8 cellular contexts compared by ENCODE assay signal in genomic region chr3:47512416-47513124, GRCh38. TPM values are rescaled to one million over a fixed set of nuclear protein-coding genes. Genes with fewer than 3 reads are reported as not detected.
A peak's percentile ranks its signal among the peaks of the same experiment; 100 is the strongest.
DNase-seq lines count a peak whose midpoint lies in the region; ATAC-seq and TF ChIP-seq lines count a peak whose summit lies in the region.

No MANE protein-coding gene starts in this region.

- TF ChIP-seq CTCF in NB4 (IDR thresholded peaks at IDR 0.05; ENCODE audit: low read depth, low read length) (no peak), heart left ventricle (IDR thresholded peaks at IDR 0.05) (no peak)

- peaks cover 18% of the 10 kb centered on the region for H3K4me1 Mint-ChIP-seq in activated T-helper 1 cell treated with anti-CD3 and anti-CD28 coated beads, Interleukin-12 subunit alpha, Interleukin-12 subunit beta, Interleukin-2, Interleukin-4 antibody, amounts not matched to agents 30 ng/mL and 10 ng/mL and 1 ng/mL, durations not matched to agents 14 hours and 24 hours and 36 hours (ENCODE audit: low read depth)

- no peaks in the 10 kb centered on the region for H3K9me3 ChIP-seq in heart left ventricle

- H3K27ac ChIP-seq in heart left ventricle: peak overlapping the region; percentile 86 to 100 (median 96)
- H3K27ac ChIP-seq in rectal smooth muscle tissue (ENCODE audit: low read depth, low read length): peak overlapping the region; percentile 96

- H3K36me3 Mint-ChIP-seq in activated T-helper 1 cell treated with anti-CD3 and anti-CD28 coated beads, Interleukin-12 subunit alpha, Interleukin-12 subunit beta, Interleukin-2, Interleukin-4 antibody, amounts not matched to agents 30 ng/mL and 10 ng/mL and 1 ng/mL, durations not matched to agents 14 hours and 24 hours and 36 hours (ENCODE audit: low read depth): peaks cover 15% of the 10 kb centered on the region

- WGBS in heart left ventricle, 4 donors: 21 to 24% (median 22%) methylated on average over 35 to 36 of the region's 36 CpGs

- no peaks in the 10 kb centered on the region for H3K27me3 ChIP-seq in heart left ventricle
- H3K27me3 ChIP-seq in rectal smooth muscle tissue (ENCODE audit: control insufficient read depth, insufficient read depth, low read length): no peaks in the 10 kb centered on the region

- peaks cover 0 to 16% (median 8%) of the 10 kb centered on the region in 12 donors for H3K4me1 ChIP-seq in heart left ventricle
- no peaks in the 10 kb centered on the region for H3K4me1 ChIP-seq in rectal smooth muscle tissue (ENCODE audit: control insufficient read depth, insufficient read depth, low read length)

- peak overlapping the region; percentile 56 for H3K9ac ChIP-seq in rectal smooth muscle tissue (ENCODE audit: low read length)

- H3K4me3 Mint-ChIP-seq in activated T-helper 1 cell treated with anti-CD3 and anti-CD28 coated beads, Interleukin-12 subunit alpha, Interleukin-12 subunit beta, Interleukin-2, Interleukin-4 antibody, amounts not matched to agents 30 ng/mL and 10 ng/mL and 1 ng/mL, durations not matched to agents 14 hours and 24 hours and 36 hours: peak overlapping the region; percentile 97

- H3K4me3 ChIP-seq in NB4 (ENCODE audit: low read depth, low read length) (peak overlapping the region; percentile 93), heart left ventricle (peak overlapping the region; percentile 37 to 99 (median 71)), rectal smooth muscle tissue (ENCODE audit: low read length) (peak overlapping the region; percentile 92)

- intact Hi-C loops in activated T-helper 1 cell treated with anti-CD3 and anti-CD28 coated beads, Interleukin-12 subunit alpha, Interleukin-12 subunit beta, Interleukin-2, Interleukin-4 antibody, amounts not matched to agents 30 ng/mL and 10 ng/mL and 1 ng/mL, durations not matched to agents 14 hours and 24 hours and 36 hours (cut with micrococcal nuclease): loop anchor here (1.0 to 5.0 kb wide), 10 partner anchors 10 to 728 kb away; partner anchors contain the start of genes CDC25A, DHX30, KIF9 and KLHL18
- intact Hi-C loops in heart left ventricle (cut with DNase I): loop anchor here in 3 of 10 donors (1.0 to 5.0 kb wide), 3 partner anchors 91 to 290 kb away; partner anchors contain the start of genes DHX30 (in 1 of the 3) and SMARCC1 (in 1 of the 3)

- peak overlapping the region; percentile 98 for H3K27ac Mint-ChIP-seq in activated T-helper 1 cell treated with anti-CD3 and anti-CD28 coated beads, Interleukin-12 subunit alpha, Interleukin-12 subunit beta, Interleukin-2, Interleukin-4 antibody, amounts not matched to agents 30 ng/mL and 10 ng/mL and 1 ng/mL, durations not matched to agents 14 hours and 24 hours and 36 hours

- H3K9me3 Mint-ChIP-seq in activated T-helper 1 cell treated with anti-CD3 and anti-CD28 coated beads, Interleukin-12 subunit alpha, Interleukin-12 subunit beta, Interleukin-2, Interleukin-4 antibody, amounts not matched to agents 30 ng/mL and 10 ng/mL and 1 ng/mL, durations not matched to agents 14 hours and 24 hours and 36 hours: no peaks in the 10 kb centered on the region

- peak; percentile 17 for DNase-seq in DMS53 (lab: John Stamatoyannopoulos, UW)
- no peak for DNase-seq in DMS53 treated with DMSO at 0.1 percent for 48 hours (lab: John Stamatoyannopoulos, UW; ENCODE audit: unreplicated experiment)
- peak; percentile 49 for DNase-seq in NB4 (ENCODE audit: low read depth)
- no peak for DNase-seq in activated T-helper 1 cell treated with anti-CD3 and anti-CD28 coated beads, Interleukin-12 subunit alpha, Interleukin-12 subunit beta, Interleukin-2, Interleukin-4 antibody, amounts not matched to agents 30 ng/mL and 10 ng/mL and 1 ng/mL, durations not matched to agents 14 hours and 24 hours and 36 hours (ENCODE audit: low spot score)
- DNase-seq in heart left ventricle: peak in 2 of 5 donors; percentile 14 to 37
- DNase-seq in GF-D8 (lab: John Stamatoyannopoulos, UW): no peak

- H3K27me3 Mint-ChIP-seq in activated T-helper 1 cell treated with anti-CD3 and anti-CD28 coated beads, Interleukin-12 subunit alpha, Interleukin-12 subunit beta, Interleukin-2, Interleukin-4 antibody, amounts not matched to agents 30 ng/mL and 10 ng/mL and 1 ng/mL, durations not matched to agents 14 hours and 24 hours and 36 hours (ENCODE audit: insufficient read depth): no peaks in the 10 kb centered on the region

- H3K36me3 ChIP-seq in heart left ventricle: peaks cover 0 to 34% (median 28%) of the 10 kb centered on the region in 9 donors
- peaks cover 9% of the 10 kb centered on the region for H3K36me3 ChIP-seq in rectal smooth muscle tissue (ENCODE audit: control insufficient read depth, insufficient read depth, low read length)

- ATAC-seq in heart left ventricle (peak in 3 of 4 donors; percentile 3 to 17 (median 5)), GM21576 (IDR thresholded peaks at IDR 0.05; ENCODE audit: unreplicated experiment) (no peak)

- TF ChIP-seq POLR2A in NB4 (IDR thresholded peaks at IDR 0.05; ENCODE audit: extremely low read depth, insufficient read length) (peak; percentile 39), heart left ventricle (IDR thresholded peaks at IDR 0.05) (no peak)

RNA-seq across cellular contexts. Expression of gene ELP6, which starts 0.9 kb away (rescaled TPM):
- total RNA-seq in activated T-helper 1 cell treated with anti-CD3 and anti-CD28 coated beads, Interleukin-12 subunit alpha, Interleukin-12 subunit beta, Interleukin-2, Interleukin-4 antibody, amounts not matched to agents 30 ng/mL and 10 ng/mL and 1 ng/mL, durations not matched to agents 14 hours and 24 hours and 36 hours: 44.7 and 47.9 TPM in 2 replicates
- total RNA-seq in heart left ventricle: 10 to 100 TPM; 14.9 to 22.1 (median 19.7) TPM
- 10 to 100 TPM; 26.6 to 33.5 TPM for polyA plus RNA-seq in heart left ventricle

RNA-seq across cellular contexts. Expression of gene SCAP, which starts 36.8 kb away (rescaled TPM):
- 86.3 and 91.2 TPM in 2 replicates for total RNA-seq in activated T-helper 1 cell treated with anti-CD3 and anti-CD28 coated beads, Interleukin-12 subunit alpha, Interleukin-12 subunit beta, Interleukin-2, Interleukin-4 antibody, amounts not matched to agents 30 ng/mL and 10 ng/mL and 1 ng/mL, durations not matched to agents 14 hours and 24 hours and 36 hours
- total RNA-seq in heart left ventricle: 10 to 100 TPM; 37.2 to 71.6 (median 41.8) TPM
- 10 to 100 TPM; 36.8 to 55.5 TPM for polyA plus RNA-seq in heart left ventricle

Comparison
In these comparisons a context has a peak if more than half of its experiments do, and no peak if none do; other contexts are left out.
1. DNase-seq: peak in DMS53 (single experiment) and NB4 (single experiment); none in DMS53 treated with DMSO at 0.1 percent for 48 hours (single experiment), activated T-helper 1 cell treated with anti-CD3 and anti-CD28 coated beads, Interleukin-12 subunit alpha, Interleukin-12 subunit beta, Interleukin-2, Interleukin-4 antibody, amounts not matched to agents 30 ng/mL and 10 ng/mL and 1 ng/mL, durations not matched to agents 14 hours and 24 hours and 36 hours (single experiment) and GF-D8 (single experiment).
2. Peak in every context shown above with its lines, with median percentiles within 50 percentile points of each other: H3K4me3 ChIP-seq.